Comparison of ENCODE assay signal across 18 cellular contexts in genomic region chr1:60998786-60999185, GRCh38.
DNase-seq lines count a peak whose midpoint lies in the region; TF ChIP-seq lines count a peak whose summit lies in the region.
"Had no signal": no experiment of that assay in that cellular context is flagged by ENCODE, and none has a peak within 500 bp of the region (broad histone marks: within the 10 kb centered on the region; RNA-seq: fewer than 3 reads in every experiment).

No MANE protein-coding gene starts in this region.

- no peak overlapping the region for H3K4me3 ChIP-seq in ascending aorta
- H3K4me3 ChIP-seq in trophoblast cell (ENCODE audit: low read depth, low read length): no peak overlapping the region
- H3K4me3 ChIP-seq: A549, GM12878, HAP-1 had no signal

- H3K23ac ChIP-seq in trophoblast cell (ENCODE audit: low read length): no peak overlapping the region

- DNase-seq in DMS53 (lab: John Stamatoyannopoulos, UW) (peak; percentile 18), DMS53 treated with DMSO at 0.1 percent for 48 hours (lab: John Stamatoyannopoulos, UW; ENCODE audit: unreplicated experiment) (no peak), NCI-H82 (lab: John Stamatoyannopoulos, UW) (peak; percentile 97), ascending aorta (ENCODE audit: low spot score in 2 of 2) (no peak), trophoblast cell (peak; percentile 90 to 96)
- DNase-seq in stimulated activated CD4-positive, alpha-beta T cell treated with anti-CD3 and anti-CD28 coated beads, Interleukin-1b, Interleukin-23, amount 100 ng/mL, for 48 hours: no peak
- DNase-seq in activated CD4-positive, alpha-beta T cell treated with anti-CD3 and anti-CD28 coated beads, Interleukin-2, amount 50 U/mL, for 1 hour: no peak
- no peak for DNase-seq in stimulated activated CD4-positive, alpha-beta T cell treated with anti-CD3 and anti-CD28 coated beads, Interleukin-15, amount 100 ng/mL, for 24 hours
- DNase-seq: AML-193; Caco-2; CD4-positive, alpha-beta T cell; DND-41; EL had no signal

- no peak overlapping the region for H2BK5ac ChIP-seq in trophoblast cell (ENCODE audit: low read depth, low read length, poor library complexity)

- no peak overlapping the region for H2AK5ac ChIP-seq in trophoblast cell (ENCODE audit: low read length)

- no peak overlapping the region for H2BK12ac ChIP-seq in trophoblast cell (ENCODE audit: low read length)

- H4K12ac ChIP-seq in trophoblast cell (ENCODE audit: low read depth, low read length): no peak overlapping the region

- no peak overlapping the region for H2AFZ ChIP-seq in trophoblast cell (ENCODE audit: insufficient read depth, low read length, poor library complexity)

- H4K91ac ChIP-seq in trophoblast cell (ENCODE audit: low read depth, low read length): no peak overlapping the region

- peaks cover 0 to 12% of the 10 kb centered on the region in 2 donors for H3K4me1 ChIP-seq in ascending aorta
- H3K4me1 ChIP-seq in trophoblast cell (ENCODE audit: control insufficient read depth in 1 of 2, insufficient read depth in 2 of 2, low read length in 2 of 2): peaks cover 0 to 3% of the 10 kb centered on the region in 2 experiments
- H3K4me1 ChIP-seq: A549, Caco-2, HAP-1 had no signal

- H3K36me3 ChIP-seq in ascending aorta (no peaks in the 10 kb centered on the region), trophoblast cell (ENCODE audit: control insufficient read depth in 1 of 2, insufficient read depth in 2 of 2, low read length in 2 of 2) (no peaks in the 10 kb centered on the region)
- H3K36me3 ChIP-seq: HAP-1 had no signal

- no peaks in the 10 kb centered on the region for H3K9me3 ChIP-seq in ascending aorta
- H3K9me3 ChIP-seq in trophoblast cell (ENCODE audit: insufficient read depth, low read depth, low read length): no peaks in the 10 kb centered on the region
- H3K9me3 ChIP-seq: A549, Caco-2, HAP-1 had no signal

- intact Hi-C loops in ascending aorta (cut with DNase I): no loop called here

- H3K27ac ChIP-seq in ascending aorta (peak overlapping the region; percentile 32 to 44), trophoblast cell (ENCODE audit: low read depth, low read length) (no peak overlapping the region)
- H3K27ac ChIP-seq: 22Rv1, A549, C4-2B had no signal

- H3K27me3 ChIP-seq in ascending aorta (no peaks in the 10 kb centered on the region), trophoblast cell (ENCODE audit: insufficient read depth, low read length) (no peaks in the 10 kb centered on the region)

- WGBS in trophoblast cell (ENCODE audit: extremely low coverage, insufficient coverage, insufficient read length): no CpG with 5 or more reads among the region's 5 CpGs

- no peaks in the 10 kb centered on the region for H3K79me1 ChIP-seq in trophoblast cell (ENCODE audit: low read length)

- TF ChIP-seq CTCF in ascending aorta (IDR thresholded peaks at IDR 0.05): no peak

- no peak overlapping the region for H3K4me2 ChIP-seq in trophoblast cell (ENCODE audit: low read length)
- H3K4me2 ChIP-seq: A549 had no signal

- no peak overlapping the region for H2BK120ac ChIP-seq in trophoblast cell (ENCODE audit: insufficient read depth, low read length, poor library complexity)

- no peak overlapping the region for H3K18ac ChIP-seq in trophoblast cell (ENCODE audit: low read length)

- no peak overlapping the region for H3K14ac ChIP-seq in trophoblast cell (ENCODE audit: low read length)

- no peak overlapping the region for H3K9ac ChIP-seq in trophoblast cell (ENCODE audit: low read length)

- H3K4ac ChIP-seq in trophoblast cell (ENCODE audit: low read depth, low read length): no peak overlapping the region

- H4K8ac ChIP-seq in trophoblast cell (ENCODE audit: low read depth, low read length): no peak overlapping the region

- no peaks in the 10 kb centered on the region for H3K79me2 ChIP-seq in trophoblast cell (ENCODE audit: control insufficient read depth, insufficient read depth, low read length, poor library complexity)

Comparison
In these comparisons a context has a peak if more than half of its experiments do, and no peak if none do; other contexts are left out.
1. DNase-seq: peak in DMS53 (single experiment), NCI-H82 (single experiment) and trophoblast cell (2 of 2); none in DMS53 treated with DMSO at 0.1 percent for 48 hours (single experiment), ascending aorta (0 of 2), stimulated activated CD4-positive, alpha-beta T cell treated with anti-CD3 and anti-CD28 coated beads, Interleukin-1b, Interleukin-23, amount 100 ng/mL, for 48 hours (single experiment), activated CD4-positive, alpha-beta T cell treated with anti-CD3 and anti-CD28 coated beads, Interleukin-2, amount 50 U/mL, for 1 hour (single experiment) and stimulated activated CD4-positive, alpha-beta T cell treated with anti-CD3 and anti-CD28 coated beads, Interleukin-15, amount 100 ng/mL, for 24 hours (single experiment).